ENCODE assay signal across 1 cellular context in genomic region chr3:10248184-10248983, GRCh38.
TF ChIP-seq lines count a peak whose summit lies in the region.

Gene TATDN2, plus strand, starts transcription at chr3:10248459. Its CDS starts 742 bp downstream, at chr3:10249201.

TF ChIP-seq in HepG2, 621 proteins besides CTCF, POLR2A, EP300 and RAD21 (continued from another document and continues in another):
- TF ChIP-seq, protein P1, sequence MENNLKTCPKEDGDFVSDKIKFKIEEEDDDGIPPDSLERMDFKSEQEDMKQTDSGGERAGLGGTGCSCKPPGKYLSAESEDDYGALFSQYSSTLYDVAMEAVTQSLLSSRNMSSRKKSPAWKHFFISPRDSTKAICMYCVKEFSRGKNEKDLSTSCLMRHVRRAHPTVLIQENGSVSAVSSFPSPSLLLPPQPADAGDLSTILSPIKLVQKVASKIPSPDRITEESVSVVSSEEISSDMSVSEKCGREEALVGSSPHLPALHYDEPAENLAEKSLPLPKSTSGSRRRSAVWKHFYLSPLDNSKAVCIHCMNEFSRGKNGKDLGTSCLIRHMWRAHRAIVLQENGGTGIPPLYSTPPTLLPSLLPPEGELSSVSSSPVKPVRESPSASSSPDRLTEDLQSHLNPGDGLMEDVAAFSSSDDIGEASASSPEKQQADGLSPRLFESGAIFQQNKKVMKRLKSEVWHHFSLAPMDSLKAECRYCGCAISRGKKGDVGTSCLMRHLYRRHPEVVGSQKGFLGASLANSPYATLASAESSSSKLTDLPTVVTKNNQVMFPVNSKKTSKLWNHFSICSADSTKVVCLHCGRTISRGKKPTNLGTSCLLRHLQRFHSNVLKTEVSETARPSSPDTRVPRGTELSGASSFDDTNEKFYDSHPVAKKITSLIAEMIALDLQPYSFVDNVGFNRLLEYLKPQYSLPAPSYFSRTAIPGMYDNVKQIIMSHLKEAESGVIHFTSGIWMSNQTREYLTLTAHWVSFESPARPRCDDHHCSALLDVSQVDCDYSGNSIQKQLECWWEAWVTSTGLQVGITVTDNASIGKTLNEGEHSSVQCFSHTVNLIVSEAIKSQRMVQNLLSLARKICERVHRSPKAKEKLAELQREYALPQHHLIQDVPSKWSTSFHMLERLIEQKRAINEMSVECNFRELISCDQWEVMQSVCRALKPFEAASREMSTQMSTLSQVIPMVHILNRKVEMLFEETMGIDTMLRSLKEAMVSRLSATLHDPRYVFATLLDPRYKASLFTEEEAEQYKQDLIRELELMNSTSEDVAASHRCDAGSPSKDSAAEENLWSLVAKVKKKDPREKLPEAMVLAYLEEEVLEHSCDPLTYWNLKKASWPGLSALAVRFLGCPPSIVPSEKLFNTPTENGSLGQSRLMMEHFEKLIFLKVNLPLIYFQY (CRISPR knock-in tag; IDR thresholded peaks at IDR 0.05; ENCODE audit: borderline replicate concordance): peak; percentile 33; the same call in 1 of the 2 replicates
- TF ChIP-seq CCDC6 (CRISPR knock-in tag; IDR thresholded peaks at IDR 0.05) (peak; percentile 49; the same call in 1 of the 2 replicates), ZNF260 (CRISPR knock-in tag; IDR thresholded peaks at IDR 0.05; ENCODE audit: borderline replicate concordance, low read depth) (no peak), ZNF543 (CRISPR knock-in tag; IDR thresholded peaks at IDR 0.05) (0 out of 2 replicates have a peak, but pooled peaks have one; percentile 62), ZNF567 (CRISPR knock-in tag; IDR thresholded peaks at IDR 0.05; ENCODE audit: borderline replicate concordance) (0 out of 2 replicates have a peak, but pooled peaks have one; percentile 81), NR2F2 (IDR thresholded peaks at IDR 0.05; ENCODE audit: borderline replicate concordance, low read depth) (no peak), ZNF30 (CRISPR knock-in tag; IDR thresholded peaks at IDR 0.05) (no peak), KMT2A (CRISPR knock-in tag; IDR thresholded peaks at IDR 0.05) (0 out of 2 replicates have a peak, but pooled peaks have one; percentile 30), TP53 (CRISPR knock-in tag; conservative IDR thresholded peaks at IDR 0.05) (peak; percentile 30; the same call in 1 of the 2 replicates), MAZ (IDR thresholded peaks at IDR 0.05; ENCODE audit: borderline replicate concordance, low read depth, low read length) (no peak), MAZ (CRISPR knock-in tag; IDR thresholded peaks at IDR 0.05; ENCODE audit: low read depth) (peak; percentile 90), ZNF343 (CRISPR knock-in tag; IDR thresholded peaks at IDR 0.05) (0 out of 2 replicates have a peak, but pooled peaks have one; percentile 46), ADNP (CRISPR knock-in tag; IDR thresholded peaks at IDR 0.05) (no peak), ZSCAN21 (CRISPR knock-in tag; IDR thresholded peaks at IDR 0.05; ENCODE audit: borderline replicate concordance) (peak; percentile 68; the same call in 1 of the 2 replicates), ZFP91 (CRISPR knock-in tag; IDR thresholded peaks at IDR 0.05; ENCODE audit: borderline replicate concordance) (0 out of 2 replicates have a peak, but pooled peaks have one; percentile 35), ELF3 (CRISPR knock-in tag; IDR thresholded peaks at IDR 0.05) (peak; percentile 48; the same call in 1 of the 2 replicates), ZNF704 (CRISPR knock-in tag; IDR thresholded peaks at IDR 0.05; ENCODE audit: borderline replicate concordance) (peak; percentile 62; the same call in 1 of the 2 replicates), SYNCRIP (IDR thresholded peaks at IDR 0.05; ENCODE audit: insufficient read depth, low read depth, low read length) (no peak), ZNF788 (CRISPR knock-in tag; IDR thresholded peaks at IDR 0.05; ENCODE audit: borderline replicate concordance) (no peak), ZSCAN31 (CRISPR knock-in tag; IDR thresholded peaks at IDR 0.05; ENCODE audit: low read depth) (peak; percentile 91), ZBTB37 (CRISPR knock-in tag; IDR thresholded peaks at IDR 0.05) (0 out of 2 replicates have a peak, but pooled peaks have one; percentile 7), ARHGAP35 (CRISPR knock-in tag; IDR thresholded peaks at IDR 0.05; ENCODE audit: borderline replicate concordance) (no peak), SRSF4 (IDR thresholded peaks at IDR 0.05; ENCODE audit: low read depth, low read length, poor library complexity, severe bottlenecking) (no peak), SMAD9 (CRISPR knock-in tag; IDR thresholded peaks at IDR 0.05) (no peak)
- TF ChIP-seq, protein P2, sequence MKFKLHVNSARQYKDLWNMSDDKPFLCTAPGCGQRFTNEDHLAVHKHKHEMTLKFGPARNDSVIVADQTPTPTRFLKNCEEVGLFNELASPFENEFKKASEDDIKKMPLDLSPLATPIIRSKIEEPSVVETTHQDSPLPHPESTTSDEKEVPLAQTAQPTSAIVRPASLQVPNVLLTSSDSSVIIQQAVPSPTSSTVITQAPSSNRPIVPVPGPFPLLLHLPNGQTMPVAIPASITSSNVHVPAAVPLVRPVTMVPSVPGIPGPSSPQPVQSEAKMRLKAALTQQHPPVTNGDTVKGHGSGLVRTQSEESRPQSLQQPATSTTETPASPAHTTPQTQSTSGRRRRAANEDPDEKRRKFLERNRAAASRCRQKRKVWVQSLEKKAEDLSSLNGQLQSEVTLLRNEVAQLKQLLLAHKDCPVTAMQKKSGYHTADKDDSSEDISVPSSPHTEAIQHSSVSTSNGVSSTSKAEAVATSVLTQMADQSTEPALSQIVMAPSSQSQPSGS (CRISPR knock-in tag; IDR thresholded peaks at IDR 0.05): 0 out of 2 replicates have a peak, but pooled peaks have one; percentile 19
- TF ChIP-seq, protein P3, sequence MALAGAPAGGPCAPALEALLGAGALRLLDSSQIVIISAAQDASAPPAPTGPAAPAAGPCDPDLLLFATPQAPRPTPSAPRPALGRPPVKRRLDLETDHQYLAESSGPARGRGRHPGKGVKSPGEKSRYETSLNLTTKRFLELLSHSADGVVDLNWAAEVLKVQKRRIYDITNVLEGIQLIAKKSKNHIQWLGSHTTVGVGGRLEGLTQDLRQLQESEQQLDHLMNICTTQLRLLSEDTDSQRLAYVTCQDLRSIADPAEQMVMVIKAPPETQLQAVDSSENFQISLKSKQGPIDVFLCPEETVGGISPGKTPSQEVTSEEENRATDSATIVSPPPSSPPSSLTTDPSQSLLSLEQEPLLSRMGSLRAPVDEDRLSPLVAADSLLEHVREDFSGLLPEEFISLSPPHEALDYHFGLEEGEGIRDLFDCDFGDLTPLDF (CRISPR knock-in tag; IDR thresholded peaks at IDR 0.05): peak; percentile 42; the same call in 1 of the 2 replicates
- TF ChIP-seq, protein P4, sequence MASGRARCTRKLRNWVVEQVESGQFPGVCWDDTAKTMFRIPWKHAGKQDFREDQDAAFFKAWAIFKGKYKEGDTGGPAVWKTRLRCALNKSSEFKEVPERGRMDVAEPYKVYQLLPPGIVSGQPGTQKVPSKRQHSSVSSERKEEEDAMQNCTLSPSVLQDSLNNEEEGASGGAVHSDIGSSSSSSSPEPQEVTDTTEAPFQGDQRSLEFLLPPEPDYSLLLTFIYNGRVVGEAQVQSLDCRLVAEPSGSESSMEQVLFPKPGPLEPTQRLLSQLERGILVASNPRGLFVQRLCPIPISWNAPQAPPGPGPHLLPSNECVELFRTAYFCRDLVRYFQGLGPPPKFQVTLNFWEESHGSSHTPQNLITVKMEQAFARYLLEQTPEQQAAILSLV (CRISPR knock-in tag; IDR thresholded peaks at IDR 0.05; ENCODE audit: borderline replicate concordance): no peak
- TF ChIP-seq, protein P5, sequence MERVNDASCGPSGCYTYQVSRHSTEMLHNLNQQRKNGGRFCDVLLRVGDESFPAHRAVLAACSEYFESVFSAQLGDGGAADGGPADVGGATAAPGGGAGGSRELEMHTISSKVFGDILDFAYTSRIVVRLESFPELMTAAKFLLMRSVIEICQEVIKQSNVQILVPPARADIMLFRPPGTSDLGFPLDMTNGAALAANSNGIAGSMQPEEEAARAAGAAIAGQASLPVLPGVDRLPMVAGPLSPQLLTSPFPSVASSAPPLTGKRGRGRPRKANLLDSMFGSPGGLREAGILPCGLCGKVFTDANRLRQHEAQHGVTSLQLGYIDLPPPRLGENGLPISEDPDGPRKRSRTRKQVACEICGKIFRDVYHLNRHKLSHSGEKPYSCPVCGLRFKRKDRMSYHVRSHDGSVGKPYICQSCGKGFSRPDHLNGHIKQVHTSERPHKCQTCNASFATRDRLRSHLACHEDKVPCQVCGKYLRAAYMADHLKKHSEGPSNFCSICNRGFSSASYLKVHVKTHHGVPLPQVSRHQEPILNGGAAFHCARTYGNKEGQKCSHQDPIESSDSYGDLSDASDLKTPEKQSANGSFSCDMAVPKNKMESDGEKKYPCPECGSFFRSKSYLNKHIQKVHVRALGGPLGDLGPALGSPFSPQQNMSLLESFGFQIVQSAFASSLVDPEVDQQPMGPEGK (CRISPR knock-in tag; IDR thresholded peaks at IDR 0.05): no peak; the same call in 1 of the 2 replicates
- TF ChIP-seq, protein P6, sequence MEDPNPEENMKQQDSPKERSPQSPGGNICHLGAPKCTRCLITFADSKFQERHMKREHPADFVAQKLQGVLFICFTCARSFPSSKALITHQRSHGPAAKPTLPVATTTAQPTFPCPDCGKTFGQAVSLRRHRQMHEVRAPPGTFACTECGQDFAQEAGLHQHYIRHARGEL (CRISPR knock-in tag; IDR thresholded peaks at IDR 0.05): peak; percentile 67; the same call in 1 of the 2 replicates
- TF ChIP-seq, protein P7, sequence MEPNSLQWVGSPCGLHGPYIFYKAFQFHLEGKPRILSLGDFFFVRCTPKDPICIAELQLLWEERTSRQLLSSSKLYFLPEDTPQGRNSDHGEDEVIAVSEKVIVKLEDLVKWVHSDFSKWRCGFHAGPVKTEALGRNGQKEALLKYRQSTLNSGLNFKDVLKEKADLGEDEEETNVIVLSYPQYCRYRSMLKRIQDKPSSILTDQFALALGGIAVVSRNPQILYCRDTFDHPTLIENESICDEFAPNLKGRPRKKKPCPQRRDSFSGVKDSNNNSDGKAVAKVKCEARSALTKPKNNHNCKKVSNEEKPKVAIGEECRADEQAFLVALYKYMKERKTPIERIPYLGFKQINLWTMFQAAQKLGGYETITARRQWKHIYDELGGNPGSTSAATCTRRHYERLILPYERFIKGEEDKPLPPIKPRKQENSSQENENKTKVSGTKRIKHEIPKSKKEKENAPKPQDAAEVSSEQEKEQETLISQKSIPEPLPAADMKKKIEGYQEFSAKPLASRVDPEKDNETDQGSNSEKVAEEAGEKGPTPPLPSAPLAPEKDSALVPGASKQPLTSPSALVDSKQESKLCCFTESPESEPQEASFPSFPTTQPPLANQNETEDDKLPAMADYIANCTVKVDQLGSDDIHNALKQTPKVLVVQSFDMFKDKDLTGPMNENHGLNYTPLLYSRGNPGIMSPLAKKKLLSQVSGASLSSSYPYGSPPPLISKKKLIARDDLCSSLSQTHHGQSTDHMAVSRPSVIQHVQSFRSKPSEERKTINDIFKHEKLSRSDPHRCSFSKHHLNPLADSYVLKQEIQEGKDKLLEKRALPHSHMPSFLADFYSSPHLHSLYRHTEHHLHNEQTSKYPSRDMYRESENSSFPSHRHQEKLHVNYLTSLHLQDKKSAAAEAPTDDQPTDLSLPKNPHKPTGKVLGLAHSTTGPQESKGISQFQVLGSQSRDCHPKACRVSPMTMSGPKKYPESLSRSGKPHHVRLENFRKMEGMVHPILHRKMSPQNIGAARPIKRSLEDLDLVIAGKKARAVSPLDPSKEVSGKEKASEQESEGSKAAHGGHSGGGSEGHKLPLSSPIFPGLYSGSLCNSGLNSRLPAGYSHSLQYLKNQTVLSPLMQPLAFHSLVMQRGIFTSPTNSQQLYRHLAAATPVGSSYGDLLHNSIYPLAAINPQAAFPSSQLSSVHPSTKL (CRISPR knock-in tag; IDR thresholded peaks at IDR 0.05): peak; percentile 16; the same call in 1 of the 2 replicates
- TF ChIP-seq, protein P8, sequence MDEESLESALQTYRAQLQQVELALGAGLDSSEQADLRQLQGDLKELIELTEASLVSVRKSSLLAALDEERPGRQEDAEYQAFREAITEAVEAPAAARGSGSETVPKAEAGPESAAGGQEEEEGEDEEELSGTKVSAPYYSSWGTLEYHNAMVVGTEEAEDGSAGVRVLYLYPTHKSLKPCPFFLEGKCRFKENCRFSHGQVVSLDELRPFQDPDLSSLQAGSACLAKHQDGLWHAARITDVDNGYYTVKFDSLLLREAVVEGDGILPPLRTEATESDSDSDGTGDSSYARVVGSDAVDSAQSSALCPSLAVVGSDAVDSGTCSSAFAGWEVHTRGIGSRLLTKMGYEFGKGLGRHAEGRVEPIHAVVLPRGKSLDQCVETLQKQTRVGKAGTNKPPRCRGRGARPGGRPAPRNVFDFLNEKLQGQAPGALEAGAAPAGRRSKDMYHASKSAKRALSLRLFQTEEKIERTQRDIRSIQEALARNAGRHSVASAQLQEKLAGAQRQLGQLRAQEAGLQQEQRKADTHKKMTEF (CRISPR knock-in tag; IDR thresholded peaks at IDR 0.05): peak; percentile 41; the same call in 1 of the 2 replicates
